ENCODE assay signal across 34 cellular contexts in the genomic region with DNA sequence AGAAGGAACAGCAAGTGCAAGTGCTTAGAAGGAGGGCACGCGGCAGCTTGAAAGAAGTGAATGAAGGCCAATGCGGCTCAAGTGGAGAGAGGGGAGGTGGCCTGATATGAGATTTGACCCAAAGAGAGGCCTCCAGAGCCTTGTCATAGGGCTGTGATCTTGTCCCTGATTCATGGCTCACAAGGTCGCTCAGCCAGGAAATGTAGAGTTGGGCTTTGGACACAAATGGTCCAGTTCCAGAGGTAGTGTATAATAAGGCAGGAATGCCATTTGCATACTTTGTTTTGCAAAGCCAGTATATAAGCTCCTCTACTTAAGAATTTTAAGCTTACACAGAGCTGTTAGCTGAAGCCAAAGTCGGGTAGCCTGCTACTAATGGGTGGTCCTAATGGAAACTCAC. TPM values are rescaled to one million over a fixed set of nuclear protein-coding genes. Genes with fewer than 3 reads are reported as not detected.
"Had no signal": no experiment of that assay in that cellular context is flagged by ENCODE, and none has a peak within 500 bp of the region (broad histone marks: within the 10 kb centered on the region; RNA-seq: fewer than 3 reads in every experiment).

No MANE protein-coding gene starts in this region.

- DNase-seq: activated CD4-positive, alpha-beta memory T cell treated with anti-CD3 and anti-CD28 coated beads for 36 hours; activated CD4-positive, alpha-beta T cell treated with anti-CD3 and anti-CD28 coated beads, Interleukin-2, amount 10 ng/mL, durations not matched to agents 24 days and 14 days; activated naive CD8-positive, alpha-beta T cell treated with anti-CD3 and anti-CD28 coated beads, Interleukin-2, amount 50 U/mL, for 24 hours; activated T-cell treated with anti-CD3 and anti-CD28 coated beads, Interleukin-2, amount 50 U/mL, for 4 hours; anterior cingulate cortex; cerebellar nuclear complex; dorsolateral prefrontal cortex; effector memory CD4-positive, alpha-beta T cell; heart left ventricle; hypothalamus; naive B cell; nephron progenitor cell; sigmoid colon; stimulated activated CD4-positive, alpha-beta T cell treated with anti-CD3 and anti-CD28 coated beads, Interleukin-1b, Interleukin-23, amount 100 ng/mL, for 48 hours; stimulated activated naive B cell treated with anti-CD40 and anti-IgM and Interleukin-4, amounts not matched to agents 10 μg/mL and 1 μg/mL and 100 μg/mL, for 72 hours; stomach; T-helper 9 cell; thyroid gland; upper lobe of left lung; WERI-Rb-1 had no signal

- H3K4me2 ChIP-seq: smooth muscle cell had no signal

- H3K27me3 ChIP-seq: cardiac muscle cell, dorsolateral prefrontal cortex, heart left ventricle, neutrophil, sigmoid colon, stomach, thyroid gland, upper lobe of left lung, vagina had no signal

- FAIRE-seq: TTC549 had no signal

- H3K9me3 Mint-ChIP-seq: activated CD4-positive, alpha-beta memory T cell treated with anti-CD3 and anti-CD28 coated beads for 36 hours; activated CD4-positive, alpha-beta T cell treated with anti-CD3 and anti-CD28 coated beads, Interleukin-2, amount 10 ng/mL, durations not matched to agents 24 days and 14 days; activated naive CD4-positive, alpha-beta T cell treated with anti-CD3 and anti-CD28 coated beads, Interleukin-2, amount 50 U/mL, for 24 hours; activated naive CD8-positive, alpha-beta T cell treated with anti-CD3 and anti-CD28 coated beads, Interleukin-2, amount 50 U/mL, for 24 hours; activated T-cell treated with anti-CD3 and anti-CD28 coated beads, Interleukin-2, amount 50 U/mL, for 4 hours; activated T-helper 2 cell treated with anti-CD3 and anti-CD28 coated beads, Interferon-gamma antibody, Interleukin-2, Interleukin-4, amounts not matched to agents 10 μg/mL and 5 μg/mL and 100 μg/mL, durations not matched to agents 14 hours and 24 hours and 36 hours; mesothelial cell of epicardium; naive B cell; nephron progenitor cell; stimulated activated naive B cell treated with anti-CD40 and anti-IgM and Interleukin-4, amounts not matched to agents 10 μg/mL and 1 μg/mL and 100 μg/mL, for 72 hours had no signal

- H3K27me3 Mint-ChIP-seq: activated CD4-positive, alpha-beta memory T cell treated with anti-CD3 and anti-CD28 coated beads for 36 hours; activated CD4-positive, alpha-beta T cell treated with anti-CD3 and anti-CD28 coated beads, Interleukin-2, amount 10 ng/mL, durations not matched to agents 24 days and 14 days; activated naive CD4-positive, alpha-beta T cell treated with anti-CD3 and anti-CD28 coated beads, Interleukin-2, amount 50 U/mL, for 24 hours; activated naive CD8-positive, alpha-beta T cell treated with anti-CD3 and anti-CD28 coated beads, Interleukin-2, amount 50 U/mL, for 24 hours; brain; naive B cell; progenitor cell of endocrine pancreas; stimulated activated naive B cell treated with anti-CD40 and anti-IgM and Interleukin-4, amounts not matched to agents 10 μg/mL and 1 μg/mL and 100 μg/mL, for 72 hours had no signal

- H3K4me3 Mint-ChIP-seq: activated CD4-positive, alpha-beta memory T cell treated with anti-CD3 and anti-CD28 coated beads for 36 hours; activated CD4-positive, alpha-beta T cell treated with anti-CD3 and anti-CD28 coated beads, Interleukin-2, amount 10 ng/mL, durations not matched to agents 24 days and 14 days; activated naive CD4-positive, alpha-beta T cell treated with anti-CD3 and anti-CD28 coated beads, Interleukin-2, amount 50 U/mL, for 24 hours; activated naive CD8-positive, alpha-beta T cell treated with anti-CD3 and anti-CD28 coated beads, Interleukin-2, amount 50 U/mL, for 24 hours; activated T-cell treated with anti-CD3 and anti-CD28 coated beads, Interleukin-2, amount 50 U/mL, for 4 hours; brain; mesothelial cell of epicardium; naive B cell; nephron progenitor cell; stimulated activated naive B cell treated with anti-CD40 and anti-IgM and Interleukin-4, amounts not matched to agents 10 μg/mL and 1 μg/mL and 100 μg/mL, for 72 hours had no signal

- H3K4me3 ChIP-seq: cardiac muscle cell, coronary artery, dorsolateral prefrontal cortex, heart left ventricle, sigmoid colon, smooth muscle cell, stomach, thyroid gland, upper lobe of left lung, vagina had no signal

- H3K9me3 ChIP-seq: heart left ventricle, neutrophil, sigmoid colon, stomach, thyroid gland, upper lobe of left lung, vagina had no signal

- H3K27ac Mint-ChIP-seq: activated CD4-positive, alpha-beta memory T cell treated with anti-CD3 and anti-CD28 coated beads for 36 hours; activated CD4-positive, alpha-beta T cell treated with anti-CD3 and anti-CD28 coated beads, Interleukin-2, amount 10 ng/mL, durations not matched to agents 24 days and 14 days; activated naive CD4-positive, alpha-beta T cell treated with anti-CD3 and anti-CD28 coated beads, Interleukin-2, amount 50 U/mL, for 24 hours; activated naive CD8-positive, alpha-beta T cell treated with anti-CD3 and anti-CD28 coated beads, Interleukin-2, amount 50 U/mL, for 24 hours; activated T-helper 2 cell treated with anti-CD3 and anti-CD28 coated beads, Interferon-gamma antibody, Interleukin-2, Interleukin-4, amounts not matched to agents 10 μg/mL and 5 μg/mL and 100 μg/mL, durations not matched to agents 14 hours and 24 hours and 36 hours; mesothelial cell of epicardium; naive B cell; nephron progenitor cell; progenitor cell of endocrine pancreas; stimulated activated naive B cell treated with anti-CD40 and anti-IgM and Interleukin-4, amounts not matched to agents 10 μg/mL and 1 μg/mL and 100 μg/mL, for 72 hours had no signal

- ATAC-seq: activated CD4-positive, CD25-positive, alpha-beta regulatory T cell treated with anti-CD3 and anti-CD28 coated beads, Interleukin-2, amount 50 U/mL, for 24 hours; activated naive CD8-positive, alpha-beta T cell treated with anti-CD3 and anti-CD28 coated beads, Interleukin-2, amount 50 U/mL, for 24 hours; activated T-cell treated with anti-CD3 and anti-CD28 coated beads, Interleukin-2, amount 50 U/mL, for 4 hours; heart left ventricle; stimulated activated naive B cell treated with anti-CD40 and anti-IgM and Interleukin-4, amounts not matched to agents 10 μg/mL and 1 μg/mL and 100 μg/mL, for 72 hours had no signal

- H3K27ac ChIP-seq: cardiac muscle cell, coronary artery, heart left ventricle, neutrophil, sigmoid colon, stomach, thyroid gland, upper lobe of left lung, vagina, WERI-Rb-1 had no signal

- H3K36me3 ChIP-seq: cardiac muscle cell, heart left ventricle, neutrophil, sigmoid colon, upper lobe of left lung, vagina, WERI-Rb-1 had no signal

- H3K4me1 Mint-ChIP-seq: activated CD4-positive, alpha-beta T cell treated with anti-CD3 and anti-CD28 coated beads, Interleukin-2, amount 10 ng/mL, durations not matched to agents 24 days and 14 days; activated naive CD4-positive, alpha-beta T cell treated with anti-CD3 and anti-CD28 coated beads, Interleukin-2, amount 50 U/mL, for 24 hours; activated naive CD8-positive, alpha-beta T cell treated with anti-CD3 and anti-CD28 coated beads, Interleukin-2, amount 50 U/mL, for 24 hours; naive B cell had no signal

- H3K4me1 ChIP-seq: upper lobe of left lung, vagina had no signal

- H3K36me3 Mint-ChIP-seq: activated CD4-positive, alpha-beta memory T cell treated with anti-CD3 and anti-CD28 coated beads for 36 hours; brain; mesothelial cell of epicardium; naive B cell; stimulated activated naive B cell treated with anti-CD40 and anti-IgM and Interleukin-4, amounts not matched to agents 10 μg/mL and 1 μg/mL and 100 μg/mL, for 72 hours had no signal

RNA-seq across cellular contexts. Expression of a gene that starts 33.7 kb away (rescaled TPM):
- total RNA-seq: cardiac muscle cell, lower leg skin, vagina had no signal
- polyA plus RNA-seq: cardiac muscle cell, fibroblast of lung, heart left ventricle had no signal
